In the genomic region with DNA sequence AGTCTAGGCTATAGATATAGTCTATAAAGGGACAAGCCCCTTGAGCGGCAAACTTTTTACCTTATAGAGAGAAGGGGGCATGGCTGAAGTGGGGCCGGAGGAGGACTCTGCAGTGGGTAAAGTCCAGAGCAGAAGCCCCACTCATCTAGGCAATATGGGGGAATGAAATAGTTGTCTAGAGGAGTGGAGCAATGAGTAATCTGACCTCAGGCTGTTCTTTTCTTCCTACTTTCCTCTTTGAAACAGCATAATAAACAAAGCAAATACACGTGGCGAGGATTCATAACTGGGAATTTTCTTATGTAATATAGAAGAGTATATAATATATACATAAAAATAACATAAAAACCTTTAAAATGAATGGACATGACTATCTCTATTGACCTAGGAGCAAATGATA, we compare ENCODE assay signal across 19 cellular contexts.
DNase-seq lines count a peak whose midpoint lies in the region; ATAC-seq, FAIRE-seq and TF ChIP-seq lines count a peak whose summit lies in the region.
"Had no signal": no experiment of that assay in that cellular context is flagged by ENCODE, and none has a peak within 500 bp of the region (broad histone marks: within the 10 kb centered on the region; RNA-seq: fewer than 3 reads in every experiment).

No MANE protein-coding gene starts in this region.

- POLR2A ChIA-PET in PC-3 (lab: Charles Lee; ENCODE audit: unreplicated experiment), result no interaction called here

- H3K9me3 ChIP-seq in PC-3 (ENCODE audit: low read length), result peaks cover 6% of the 10 kb centered on the region; the same call in 1 of the 2 replicates

- BruUV-seq in PC-3 (replicated peaks; lab: Mats Ljungman, UMichigan), result no TSS peak

- DNase-seq in ELR (ENCODE audit: low read depth), result peak; percentile 28
- peak; percentile 43 for DNase-seq in PC-3
- DNase-seq in bronchial epithelial cell (ENCODE audit: low read depth), result peak; percentile 32
- DNase-seq in iris pigment epithelial cell (ENCODE audit: low read depth), result peak; percentile 30
- no peak for DNase-seq in NOMO-1 treated with DMSO at 0.1 percent for 48 hours (lab: John Stamatoyannopoulos, UW; ENCODE audit: unreplicated experiment)
- DNase-seq in NCI-H524 (lab: John Stamatoyannopoulos, UW), result no peak
- no peak for DNase-seq in NCI-H2081 (lab: John Stamatoyannopoulos, UW)
- DNase-seq: C1 segment of cervical spinal cord; Calu3; CD4-positive, alpha-beta memory T cell; COR-L47; DMS53; DMS79 treated with DMSO at 0.1 percent for 48 hours; GM23248; H7; HCEC 1CT had no signal

- H3K27me3 ChIP-seq in PC-3 (ENCODE audit: low read length), result no peaks in the 10 kb centered on the region
- no peaks in the 10 kb centered on the region for H3K27me3 ChIP-seq in bronchial epithelial cell (ENCODE audit: control insufficient read depth, insufficient read depth, low read length)

- no peaks in the 10 kb centered on the region for H3K4me1 ChIP-seq in PC-3 (ENCODE audit: insufficient read depth, low read length)

- intact Hi-C loops in PC-3 (cut with micrococcal nuclease), result no loop called here

- FAIRE-seq in bronchial epithelial cell (lab: Jason Lieb, UNC), result no peak
- FAIRE-seq: G401.6, GM12892, H1 had no signal

- H2AFZ ChIP-seq in PC-3 (ENCODE audit: low read length), result no peak overlapping the region
- H2AFZ ChIP-seq: GM23248 had no signal

- H3K27ac ChIP-seq in PC-3 (ENCODE audit: low read length), result no peak overlapping the region
- H3K27ac ChIP-seq: GM23248 had no signal

- no peaks in the 10 kb centered on the region for H3F3A ChIP-seq in PC-3 (ENCODE audit: low read length, unreplicated experiment)

- ATAC-seq in PC-3, result peak; percentile 31; the same call in 1 of the 2 replicates

- H3K9ac ChIP-seq in PC-3 (ENCODE audit: low read length), result no peak overlapping the region
- H3K9ac ChIP-seq: GM23248 had no signal

- CTCF ChIA-PET in PC-3 (lab: Charles Lee), result no interaction called here

- H3K9me2 ChIP-seq in PC-3 (replicated peaks; ENCODE audit: low read length), result no peaks in the 10 kb centered on the region

- H3K4me2 ChIP-seq in PC-3 (ENCODE audit: low read length), result no peak overlapping the region

- H3K36me3 ChIP-seq in PC-3 (ENCODE audit: low read depth, low read length) (no peaks in the 10 kb centered on the region), bronchial epithelial cell (ENCODE audit: control insufficient read depth, insufficient read depth, low read length) (no peaks in the 10 kb centered on the region)

- no peak for TF ChIP-seq CTCF in PC-3 (conservative IDR thresholded peaks at IDR 0.05; ENCODE audit: low read depth, low read length)
- no peak for TF ChIP-seq CTCF in bronchial epithelial cell (IDR thresholded peaks at IDR 0.05; ENCODE audit: insufficient read depth, low read length, severe bottlenecking)

- H3K4me3 ChIP-seq in PC-3 (ENCODE audit: low read length) (no peak overlapping the region), bronchial epithelial cell (ENCODE audit: low read depth, low read length) (no peak overlapping the region)
- H3K4me3 ChIP-seq: GM23248 had no signal

- H3K79me2 ChIP-seq in PC-3 (ENCODE audit: low read length), result no peaks in the 10 kb centered on the region

- no peaks in the 10 kb centered on the region for H4K20me1 ChIP-seq in PC-3 (ENCODE audit: low read length)

Comparison
In these comparisons a context has a peak if more than half of its experiments do, and no peak if none do; other contexts are left out.
1. DNase-seq: peak in ELR (single experiment), PC-3 (single experiment), bronchial epithelial cell (single experiment) and iris pigment epithelial cell (single experiment); none in NOMO-1 treated with DMSO at 0.1 percent for 48 hours (single experiment), NCI-H524 (0 of 2) and NCI-H2081 (0 of 2).